17 cellular contexts compared by ENCODE assay signal in the genomic region with DNA sequence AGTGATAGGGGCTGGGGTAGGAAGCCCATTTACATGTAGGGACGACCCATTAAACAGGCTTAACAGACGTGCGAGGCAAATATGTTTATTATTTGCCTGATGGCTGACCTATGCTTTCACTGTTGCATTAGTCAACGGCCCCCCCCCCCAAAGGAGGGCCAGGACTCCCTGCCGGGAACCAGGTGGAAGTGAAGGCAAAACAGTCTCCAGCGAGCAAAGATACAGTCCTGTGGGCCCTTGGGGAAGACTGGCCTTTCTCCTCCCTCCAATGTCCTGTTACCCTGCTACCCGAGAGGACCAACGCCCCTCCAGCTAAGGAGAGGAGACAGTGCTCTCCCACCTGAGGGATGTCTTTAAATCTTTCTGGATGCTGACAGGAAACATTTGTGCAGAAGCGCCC.
DNase-seq lines count a peak whose midpoint lies in the region; ATAC-seq, FAIRE-seq and TF ChIP-seq lines count a peak whose summit lies in the region.
"Had no signal": no experiment of that assay in that cellular context is flagged by ENCODE, and none has a peak within 500 bp of the region (broad histone marks: within the 10 kb centered on the region; RNA-seq: fewer than 3 reads in every experiment).

No MANE protein-coding gene starts in this region.

- H3K27ac Mint-ChIP-seq in endodermal cell, result peak overlapping the region; percentile 88
- H3K27ac Mint-ChIP-seq: CD4-positive, CD25-positive, alpha-beta regulatory T cell; T-helper 1 cell treated with Interleukin-12 subunit alpha and Interleukin-12 subunit beta and Interleukin-4 antibody, amounts not matched to agents 30 μg/mL and 1 μg/mL, for 36 hours had no signal

- peaks cover 61% of the 10 kb centered on the region for H3K4me1 Mint-ChIP-seq in endodermal cell

- WGBS in endodermal cell (ENCODE audit: insufficient coverage in 1 of 2, insufficient read length in 1 of 2), 2 experiments, result 2 to 8% methylated on average over 7 to 9 of the region's 9 CpGs

- H3K36me3 ChIP-seq in endodermal cell (ENCODE audit: control insufficient read depth, insufficient read depth, low read length), result no peaks in the 10 kb centered on the region
- H3K36me3 ChIP-seq: Peyer's patch had no signal

- H3K9ac ChIP-seq in endodermal cell (ENCODE audit: extremely low read depth, low read length, poor library complexity, severe bottlenecking), result no peak overlapping the region

- peaks cover 35% of the 10 kb centered on the region for H3K27me3 ChIP-seq in endodermal cell (ENCODE audit: control insufficient read depth, insufficient read depth, low read length, poor library complexity, severe bottlenecking)

- H3K4me1 ChIP-seq in endodermal cell (ENCODE audit: control insufficient read depth, insufficient read depth, low read length), result peaks cover 31% of the 10 kb centered on the region

- no peak overlapping the region for H3K27ac ChIP-seq in endodermal cell (ENCODE audit: low read depth, low read length)
- H3K27ac ChIP-seq: Peyer's patch had no signal

- peak; percentile 33 for FAIRE-seq in GM19239 (lab: Jason Lieb, UNC)
- no peak for FAIRE-seq in RCC 7860 (lab: Jason Lieb, UNC)

- H3K9me3 ChIP-seq in endodermal cell (ENCODE audit: control insufficient read depth, low read length), result no peaks in the 10 kb centered on the region
- H3K9me3 ChIP-seq: Peyer's patch had no signal

- TF ChIP-seq CTCF in endodermal cell (conservative IDR thresholded peaks at IDR 0.05), result no peak

- H3K9me3 Mint-ChIP-seq in endodermal cell, result no peaks in the 10 kb centered on the region
- H3K9me3 Mint-ChIP-seq: T-helper 1 cell treated with Interleukin-12 subunit alpha and Interleukin-12 subunit beta and Interleukin-4 antibody, amounts not matched to agents 30 μg/mL and 1 μg/mL, for 36 hours had no signal

- peak overlapping the region; percentile 33 for H3K4me3 Mint-ChIP-seq in endodermal cell
- H3K4me3 Mint-ChIP-seq: CD4-positive, CD25-positive, alpha-beta regulatory T cell; T-helper 1 cell treated with Interleukin-12 subunit alpha and Interleukin-12 subunit beta and Interleukin-4 antibody, amounts not matched to agents 30 μg/mL and 1 μg/mL, for 36 hours had no signal

- H3K4me3 ChIP-seq in endodermal cell (ENCODE audit: low read length), result peak overlapping the region; percentile 5
- H3K4me3 ChIP-seq: Peyer's patch had no signal

- ATAC-seq in HG03196 (IDR thresholded peaks at IDR 0.05; ENCODE audit: unreplicated experiment), result no peak

- no peaks in the 10 kb centered on the region for H3K36me3 Mint-ChIP-seq in endodermal cell (ENCODE audit: low read depth)

- H3K27me3 Mint-ChIP-seq in endodermal cell (ENCODE audit: insufficient read depth), result peaks cover 18% of the 10 kb centered on the region

- peak; percentile 58 for DNase-seq in COR-L47 (lab: John Stamatoyannopoulos, UW)
- no peak for DNase-seq in GM19239 (ENCODE audit: insufficient read length, low spot score)
- DNase-seq in NCI-H146 treated with DMSO at 0.1 percent for 48 hours (lab: John Stamatoyannopoulos, UW; ENCODE audit: unreplicated experiment), result peak; percentile 78
- peak; percentile 88 for DNase-seq in endodermal cell
- DNase-seq in RCC 7860 (ENCODE audit: low spot score), result no peak
- no peak for DNase-seq in DMS79 (lab: John Stamatoyannopoulos, UW)
- no peak for DNase-seq in GOT3 (lab: John Stamatoyannopoulos, UW)
- DNase-seq: Calu3; CD4-positive, CD25-positive, alpha-beta regulatory T cell; GDM1; NCI-H187 treated with DMSO at 0.1 percent for 48 hours; NCI-H226; NCI-H526 treated with DMSO at 0.1 percent for 48 hours; Peyer's patch; SHP77 treated with DMSO at 0.1 percent for 48 hours had no signal

Comparison
In these comparisons a context has a peak if more than half of its experiments do, and no peak if none do; other contexts are left out.
1. DNase-seq: peak in COR-L47 (single experiment), NCI-H146 treated with DMSO at 0.1 percent for 48 hours (single experiment) and endodermal cell (single experiment); none in GM19239 (single experiment), RCC 7860 (single experiment), DMS79 (single experiment) and GOT3 (single experiment).